ENCODE assay signal across 16 cellular contexts in the genomic region with DNA sequence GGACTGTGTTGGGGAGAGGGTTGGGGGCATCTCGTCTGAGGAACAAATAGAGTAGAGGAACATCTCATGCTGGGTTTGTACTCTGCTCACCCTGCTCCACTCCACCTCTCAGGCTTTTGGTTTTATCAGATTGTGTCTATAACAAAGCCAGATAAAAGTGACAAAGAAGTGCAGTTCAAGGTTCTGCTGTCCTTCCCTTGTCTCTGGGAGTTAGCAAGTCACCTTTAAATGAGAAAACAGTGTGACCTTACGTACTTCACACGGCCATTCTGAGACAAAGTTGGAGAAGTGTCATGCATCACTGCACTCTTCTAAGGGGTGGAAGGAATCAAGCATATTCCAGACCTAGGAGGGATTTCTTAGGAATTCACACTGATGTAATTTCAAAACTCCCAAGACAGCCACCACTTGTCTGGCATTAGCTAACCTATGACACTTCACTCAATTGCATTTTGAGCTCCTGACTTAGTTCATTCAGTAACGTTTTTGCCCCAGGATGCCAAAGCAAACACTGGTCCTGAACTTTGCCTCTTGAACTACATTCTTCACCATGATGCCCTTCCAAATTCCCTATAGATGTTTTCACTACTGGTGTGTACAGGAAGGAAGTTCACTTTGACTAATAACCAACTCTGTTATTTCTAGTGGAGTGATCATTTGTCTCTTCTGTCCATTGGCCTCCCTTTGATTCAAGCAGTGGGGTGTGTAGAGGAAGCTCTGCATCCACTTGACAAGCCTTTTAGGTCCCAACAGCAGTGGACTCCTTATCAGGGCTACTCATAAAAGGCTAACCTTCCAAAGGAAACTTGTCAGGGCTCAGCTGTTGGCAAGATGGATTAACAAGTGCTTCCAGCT.
DNase-seq lines count a peak whose midpoint lies in the region; ATAC-seq and TF ChIP-seq lines count a peak whose summit lies in the region.
"Had no signal": no experiment of that assay in that cellular context is flagged by ENCODE, and none has a peak within 500 bp of the region (broad histone marks: within the 10 kb centered on the region; RNA-seq: fewer than 3 reads in every experiment).

No MANE protein-coding gene starts in this region.

- no peaks in the 10 kb centered on the region for H3K9me3 ChIP-seq in HCT116 (ENCODE audit: control insufficient read depth in 1 of 2, insufficient read depth in 1 of 2, low read depth in 1 of 2, low read length in 2 of 2)

- no peak overlapping the region for H3K9ac ChIP-seq in HCT116 (ENCODE audit: low read length)

- no peaks in the 10 kb centered on the region for H3K27me3 ChIP-seq in HCT116 (ENCODE audit: insufficient read depth, low read length)
- H3K27me3 ChIP-seq: tibial nerve had no signal

- H3K9me2 ChIP-seq in HCT116 (ENCODE audit: insufficient read depth): no peaks in the 10 kb centered on the region

- H4K20me1 ChIP-seq in HCT116 (ENCODE audit: insufficient read depth): no peaks in the 10 kb centered on the region

- BruUV-seq in HCT116 (replicated peaks; lab: Mats Ljungman, UMichigan): no TSS peak

- H3K27me3 Mint-ChIP-seq in WTC11 (ENCODE audit: low read depth) (peaks cover 9% of the 10 kb centered on the region; the same call in 1 of the 2 replicates), progenitor cell of endocrine pancreas (no peaks in the 10 kb centered on the region)
- H3K27me3 Mint-ChIP-seq: activated CD4-positive, alpha-beta T cell treated with anti-CD3 and anti-CD28 coated beads for 36 hours; activated naive CD8-positive, alpha-beta T cell treated with anti-CD3 and anti-CD28 coated beads for 36 hours had no signal

- RAD21 ChIA-PET in HCT116 (lab: Charles Lee; ENCODE audit: low non-redundant PET in 1 of 2, low total read pairs in 2 of 2, uncharacterized antibody in 2 of 2, unreplicated experiment in 2 of 2): no interaction called here

- TF ChIP-seq RAD21 in HCT116 (IDR thresholded peaks at IDR 0.05; ENCODE audit: low read depth): no peak

- CTCF ChIA-PET in HCT116 (lab: Charles Lee): no interaction called here
- CTCF ChIA-PET in WTC11 (lab: Charles Lee): no interaction called here

- POLR2A ChIA-PET in HCT116 (lab: Charles Lee): no interaction called here
- POLR2A ChIA-PET in WTC11 (lab: Charles Lee): interaction anchor here (0.7 kb wide), 1 partner anchor 160 kb away, joined by 3 read pairs; no protein-coding TSS in a partner anchor

- no peaks in the 10 kb centered on the region for H3K79me2 ChIP-seq in HCT116 (ENCODE audit: insufficient read depth, low read length)

- intact Hi-C loops in HCT116 (cut with micrococcal nuclease): no loop called here

- H3K4me3 Mint-ChIP-seq in WTC11 (no peak overlapping the region), progenitor cell of endocrine pancreas (ENCODE audit: low read depth) (no peak overlapping the region)
- H3K4me3 Mint-ChIP-seq: activated CD4-positive, alpha-beta T cell treated with anti-CD3 and anti-CD28 coated beads for 36 hours; activated naive CD8-positive, alpha-beta T cell treated with anti-CD3 and anti-CD28 coated beads for 36 hours; T-helper 2 cell treated with Interferon-gamma antibody and Interleukin-4, amounts not matched to agents 5 μg/mL and 100 μg/mL, for 36 hours had no signal

- H3K9me3 Mint-ChIP-seq in WTC11 (peaks cover 55% of the 10 kb centered on the region), progenitor cell of endocrine pancreas (ENCODE audit: low read depth) (peaks cover 33% of the 10 kb centered on the region)

- no peak for TF ChIP-seq POLR2A in HCT116 (IDR thresholded peaks at IDR 0.05; ENCODE audit: borderline replicate concordance, extremely low read depth, insufficient read depth, insufficient read length)

- TF ChIP-seq CTCF in HCT116 (IDR thresholded peaks at IDR 0.05 in 2 of 3, conservative IDR thresholded peaks at IDR 0.05 in 1 of 3; ENCODE audit: borderline replicate concordance in 1 of 3, insufficient read depth in 1 of 3, low read depth in 2 of 3, low read length in 2 of 3): no peak
- no peak for TF ChIP-seq CTCF in WTC11 (IDR thresholded peaks at IDR 0.05)
- no peak for TF ChIP-seq CTCF in progenitor cell of endocrine pancreas (IDR thresholded peaks at IDR 0.05; ENCODE audit: unreplicated experiment)

- H3K4me1 Mint-ChIP-seq in WTC11 (no peaks in the 10 kb centered on the region), progenitor cell of endocrine pancreas (ENCODE audit: low read depth) (peaks cover 35% of the 10 kb centered on the region)
- H3K4me1 Mint-ChIP-seq: activated CD4-positive, alpha-beta T cell treated with anti-CD3 and anti-CD28 coated beads for 36 hours; activated naive CD8-positive, alpha-beta T cell treated with anti-CD3 and anti-CD28 coated beads for 36 hours had no signal

- H3K4me1 ChIP-seq in HCT116 (ENCODE audit: control insufficient read depth in 1 of 2, insufficient read depth in 2 of 2, low read length in 2 of 2): peaks cover 13 to 19% of the 10 kb centered on the region in 2 experiments

- H3K27ac Mint-ChIP-seq in WTC11 (no peak overlapping the region), progenitor cell of endocrine pancreas (peak overlapping the region; percentile 68)
- H3K27ac Mint-ChIP-seq: activated CD4-positive, alpha-beta T cell treated with anti-CD3 and anti-CD28 coated beads for 36 hours; activated naive CD8-positive, alpha-beta T cell treated with anti-CD3 and anti-CD28 coated beads for 36 hours; T-helper 2 cell treated with Interferon-gamma antibody and Interleukin-4, amounts not matched to agents 5 μg/mL and 100 μg/mL, for 36 hours had no signal

- no peak for DNase-seq in HCT116 (ENCODE audit: low read depth, low spot score)
- no peak for DNase-seq in WTC11 (ENCODE audit: low spot score)
- DNase-seq in kidney glomerular epithelial cell (lab: John Stamatoyannopoulos, UW): peak; percentile 84
- DNase-seq in progenitor cell of endocrine pancreas (ENCODE audit: low spot score, unreplicated experiment): no peak
- no peak for DNase-seq in NCI-H1092 treated with DMSO at 0.1 percent for 48 hours (lab: John Stamatoyannopoulos, UW)
- DNase-seq: activated CD4-positive, alpha-beta T cell treated with anti-CD3 and anti-CD28 coated beads for 36 hours; activated naive CD8-positive, alpha-beta T cell treated with anti-CD3 and anti-CD28 coated beads for 36 hours; cerebellar nuclear complex; glutamatergic neuron; Right ventricle myocardium superior; stimulated activated CD4-positive, alpha-beta T cell treated with anti-CD3 and anti-CD28 coated beads, Interleukin-1b, Interleukin-23, amount 100 ng/mL, for 48 hours had no signal

- H2AFZ ChIP-seq in HCT116 (ENCODE audit: low read depth, low read length, poor library complexity, severe bottlenecking): no peak overlapping the region

- H3K4me2 ChIP-seq in HCT116 (ENCODE audit: low read length): no peak overlapping the region

- no peaks in the 10 kb centered on the region for H3K36me3 ChIP-seq in HCT116 (ENCODE audit: control insufficient read depth in 1 of 2, insufficient read depth in 2 of 2, low read length in 2 of 2)
- H3K36me3 ChIP-seq: tibial nerve had no signal

- H3K36me3 Mint-ChIP-seq in WTC11: peaks cover 37% of the 10 kb centered on the region
- peaks cover 16% of the 10 kb centered on the region for H3K36me3 Mint-ChIP-seq in progenitor cell of endocrine pancreas (ENCODE audit: insufficient read depth)

- H3K27ac ChIP-seq in HCT116 (ENCODE audit: low read depth, low read length): peak overlapping the region; percentile 30; the same call in 1 of the 2 replicates
- H3K27ac ChIP-seq: tibial nerve had no signal

- ATAC-seq in HCT116 (no peak), WTC11 (no peak), GM21447 (IDR thresholded peaks at IDR 0.05; ENCODE audit: unreplicated experiment) (no peak), GM21360 (IDR thresholded peaks at IDR 0.05; ENCODE audit: unreplicated experiment) (no peak), GM18502 (IDR thresholded peaks at IDR 0.05; ENCODE audit: poor library complexity, unreplicated experiment) (no peak)
- ATAC-seq: activated CD4-positive, alpha-beta T cell treated with anti-CD3 and anti-CD28 coated beads for 36 hours had no signal

- H3K4me3 ChIP-seq in HCT116 (replicated peaks in 1 of 2; ENCODE audit: low read depth in 1 of 2, low read length in 2 of 2): no peak overlapping the region
- H3K4me3 ChIP-seq: tibial nerve had no signal

TF ChIP-seq in HCT116, 20 proteins besides CTCF, POLR2A, EP300 and RAD21 (continues in another document):
- no peak for TF ChIP-seq SIN3A (IDR thresholded peaks at IDR 0.05; ENCODE audit: low read depth)
- TF ChIP-seq CEBPB (IDR thresholded peaks at IDR 0.05; ENCODE audit: low read depth): no peak
- TF ChIP-seq JUND (IDR thresholded peaks at IDR 0.05): no peak
- no peak for TF ChIP-seq EGR1 (IDR thresholded peaks at IDR 0.05; ENCODE audit: low read depth)

TF ChIP-seq in WTC11, 78 proteins besides CTCF, POLR2A, EP300 and RAD21:
- TF ChIP-seq NFATC4 (CRISPR knock-in tag; IDR thresholded peaks at IDR 0.05) (no peak), GABPB1 (CRISPR knock-in tag; IDR thresholded peaks at IDR 0.05) (peak; percentile 95)
